13 cellular contexts compared by ENCODE assay signal in genomic region chr13:97262058-97262457, GRCh38. TPM values are rescaled to one million over a fixed set of nuclear protein-coding genes. Genes with fewer than 3 reads are reported as not detected.
DNase-seq lines count a peak whose midpoint lies in the region; ATAC-seq and TF ChIP-seq lines count a peak whose summit lies in the region.
"Had no signal": no experiment of that assay in that cellular context is flagged by ENCODE, and none has a peak within 500 bp of the region (broad histone marks: within the 10 kb centered on the region; RNA-seq: fewer than 3 reads in every experiment).

No MANE protein-coding gene starts in this region.

- CTCF ChIA-PET in activated naive CD4-positive, alpha-beta T cell treated with anti-CD3 and anti-CD28 coated beads, Interleukin-2, amount 10 ng/mL, durations not matched to agents 7 days and 5 days (lab: Charles Lee), result no interaction called here

- H3K9me3 Mint-ChIP-seq in activated naive CD4-positive, alpha-beta T cell treated with anti-CD3 and anti-CD28 coated beads, Interleukin-2, amount 50 U/mL, for 24 hours, result peaks cover 4% of the 10 kb centered on the region
- H3K9me3 Mint-ChIP-seq in activated naive CD4-positive, alpha-beta T cell treated with anti-CD3 and anti-CD28 coated beads, Interleukin-2, amount 10 ng/mL, durations not matched to agents 7 days and 5 days, result no peaks in the 10 kb centered on the region
- no peaks in the 10 kb centered on the region for H3K9me3 Mint-ChIP-seq in activated naive CD8-positive, alpha-beta T cell (ENCODE audit: low read depth)

- no peak for ATAC-seq in right lobe of liver
- no peak for ATAC-seq in GM18861 (IDR thresholded peaks at IDR 0.05; ENCODE audit: unreplicated experiment)
- ATAC-seq in HG03139 (IDR thresholded peaks at IDR 0.05; ENCODE audit: unreplicated experiment), result no peak
- no peak for ATAC-seq in GM21786 (IDR thresholded peaks at IDR 0.05; ENCODE audit: unreplicated experiment)

- WGBS in right lobe of liver (ENCODE audit: insufficient coverage, low coverage, low lambda C conversion rate, missing lambda C conversion rate), result 76% methylated on average over 5 of the region's 8 CpGs

- H3K27me3 Mint-ChIP-seq in activated naive CD4-positive, alpha-beta T cell treated with anti-CD3 and anti-CD28 coated beads, Interleukin-2, amount 50 U/mL, for 24 hours, result no peaks in the 10 kb centered on the region
- no peaks in the 10 kb centered on the region for H3K27me3 Mint-ChIP-seq in activated naive CD4-positive, alpha-beta T cell treated with anti-CD3 and anti-CD28 coated beads, Interleukin-2, amount 10 ng/mL, durations not matched to agents 7 days and 5 days
- no peaks in the 10 kb centered on the region for H3K27me3 Mint-ChIP-seq in activated naive CD8-positive, alpha-beta T cell
- H3K27me3 Mint-ChIP-seq: activated CD8-positive, alpha-beta memory T cell treated with anti-CD3 and anti-CD28 coated beads, Interleukin-2, amount 10 ng/mL, durations not matched to agents 7 days and 5 days had no signal

- H3K9me3 ChIP-seq in right lobe of liver (no peaks in the 10 kb centered on the region), subcutaneous abdominal adipose tissue (ENCODE audit: control insufficient read depth in 5 of 5, low read length in 5 of 5) (no peaks in the 10 kb centered on the region)

- peaks cover 0 to 59% (median 29%) of the 10 kb centered on the region in 4 donors for H3K4me1 ChIP-seq in right lobe of liver
- H3K4me1 ChIP-seq in subcutaneous abdominal adipose tissue (ENCODE audit: control insufficient read depth in 5 of 5, insufficient read depth in 5 of 5, low read length in 5 of 5), result peaks cover 18 to 68% (median 57%) of the 10 kb centered on the region in 5 donors

- no peak overlapping the region for H3K9ac ChIP-seq in subcutaneous abdominal adipose tissue (ENCODE audit: low read length in 5 of 5)

- peaks cover 65% of the 10 kb centered on the region for H3K4me1 Mint-ChIP-seq in activated naive CD4-positive, alpha-beta T cell treated with anti-CD3 and anti-CD28 coated beads, Interleukin-2, amount 50 U/mL, for 24 hours
- H3K4me1 Mint-ChIP-seq in activated naive CD4-positive, alpha-beta T cell treated with anti-CD3 and anti-CD28 coated beads, Interleukin-2, amount 10 ng/mL, durations not matched to agents 7 days and 5 days, result peaks cover 43% of the 10 kb centered on the region
- H3K4me1 Mint-ChIP-seq in activated naive CD8-positive, alpha-beta T cell (ENCODE audit: low read depth), result peaks cover 65% of the 10 kb centered on the region

- TF ChIP-seq POLR2A in right lobe of liver (IDR thresholded peaks at IDR 0.05), result no peak

- no peak for TF ChIP-seq CTCF in right lobe of liver (IDR thresholded peaks at IDR 0.05)

- peak overlapping the region; percentile 13 for H3K27ac Mint-ChIP-seq in activated naive CD4-positive, alpha-beta T cell treated with anti-CD3 and anti-CD28 coated beads, Interleukin-2, amount 50 U/mL, for 24 hours
- no peak overlapping the region for H3K27ac Mint-ChIP-seq in activated naive CD4-positive, alpha-beta T cell treated with anti-CD3 and anti-CD28 coated beads, Interleukin-2, amount 10 ng/mL, durations not matched to agents 7 days and 5 days
- peak overlapping the region; percentile 36 for H3K27ac Mint-ChIP-seq in activated naive CD8-positive, alpha-beta T cell

- peak overlapping the region; percentile 4 for H3K4me3 Mint-ChIP-seq in activated naive CD4-positive, alpha-beta T cell treated with anti-CD3 and anti-CD28 coated beads, Interleukin-2, amount 50 U/mL, for 24 hours
- no peak overlapping the region for H3K4me3 Mint-ChIP-seq in activated naive CD4-positive, alpha-beta T cell treated with anti-CD3 and anti-CD28 coated beads, Interleukin-2, amount 10 ng/mL, durations not matched to agents 7 days and 5 days
- H3K4me3 Mint-ChIP-seq in activated naive CD8-positive, alpha-beta T cell, result peak overlapping the region; percentile 20
- H3K4me3 Mint-ChIP-seq: activated CD8-positive, alpha-beta memory T cell treated with anti-CD3 and anti-CD28 coated beads, Interleukin-2, amount 10 ng/mL, durations not matched to agents 7 days and 5 days had no signal

- H3K36me3 Mint-ChIP-seq in activated naive CD4-positive, alpha-beta T cell treated with anti-CD3 and anti-CD28 coated beads, Interleukin-2, amount 50 U/mL, for 24 hours, result peaks cover 19% of the 10 kb centered on the region
- H3K36me3 Mint-ChIP-seq in activated naive CD4-positive, alpha-beta T cell treated with anti-CD3 and anti-CD28 coated beads, Interleukin-2, amount 10 ng/mL, durations not matched to agents 7 days and 5 days, result peaks cover 2% of the 10 kb centered on the region
- H3K36me3 Mint-ChIP-seq in activated naive CD8-positive, alpha-beta T cell, result peaks cover 24% of the 10 kb centered on the region

- H3K27me3 ChIP-seq in right lobe of liver (no peaks in the 10 kb centered on the region), subcutaneous abdominal adipose tissue (ENCODE audit: control insufficient read depth in 5 of 5, insufficient read depth in 4 of 5, low read length in 5 of 5) (no peaks in the 10 kb centered on the region)

- H3K27ac ChIP-seq in right lobe of liver (peak overlapping the region; percentile 78 to 93 (median 90)), subcutaneous abdominal adipose tissue (ENCODE audit: low read depth, low read length) (peak overlapping the region; percentile 43)

- H3K36me3 ChIP-seq in right lobe of liver, result no peaks in the 10 kb centered on the region
- H3K36me3 ChIP-seq in subcutaneous abdominal adipose tissue (ENCODE audit: control insufficient read depth in 5 of 5, insufficient read depth in 5 of 5, low read length in 5 of 5), result peaks cover 0 to 2% (median 0%) of the 10 kb centered on the region in 5 donors

- H3K4me3 ChIP-seq in right lobe of liver (no peak overlapping the region), subcutaneous abdominal adipose tissue (ENCODE audit: low read depth in 1 of 5, low read length in 5 of 5) (no peak overlapping the region)

- DNase-seq in activated naive CD4-positive, alpha-beta T cell treated with anti-CD3 and anti-CD28 coated beads, Interleukin-2, amount 10 ng/mL, durations not matched to agents 7 days and 5 days, result no peak
- no peak for DNase-seq in right lobe of liver
- DNase-seq: foreskin fibroblast, GF-D8, GOT3, NCI-H748 treated with DMSO at 0.1 percent for 48 hours had no signal

- intact Hi-C loops in right lobe of liver (cut with DNase I), result no loop called here

RNA-seq across cellular contexts. Expression of gene MBNL2, which starts 39.9 kb away (rescaled TPM):
- total RNA-seq in right lobe of liver, result 100 to 1,000 TPM in 3 of 6 experiments, 10 to 100 TPM in 3; 30.3 to 135 (median 81.5) TPM
